ENCODE assay signal across 15 cellular contexts in the genomic region with DNA sequence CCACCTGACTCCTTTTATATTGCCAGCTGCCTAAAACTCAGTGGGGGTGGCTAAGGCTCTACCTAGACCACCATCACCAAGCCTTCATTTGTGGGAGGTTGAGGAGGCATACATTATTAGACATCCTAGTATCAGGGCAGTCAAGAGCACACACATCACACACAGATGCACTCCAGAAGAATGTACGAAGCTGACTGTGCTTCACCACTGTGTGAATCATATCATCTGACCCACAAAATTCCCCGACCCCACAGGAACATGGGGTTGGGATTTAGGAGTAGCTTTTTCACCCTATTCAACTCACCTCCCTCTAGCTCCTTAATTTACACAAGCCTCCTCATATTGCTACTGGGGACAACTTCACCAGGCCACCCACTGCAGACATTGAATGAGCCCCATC.
DNase-seq lines count a peak whose midpoint lies in the region; ATAC-seq and TF ChIP-seq lines count a peak whose summit lies in the region.
"Had no signal": no experiment of that assay in that cellular context is flagged by ENCODE, and none has a peak within 500 bp of the region (broad histone marks: within the 10 kb centered on the region; RNA-seq: fewer than 3 reads in every experiment).

No MANE protein-coding gene starts in this region.

- H3K27me3 Mint-ChIP-seq in type B pancreatic cell, result no peaks in the 10 kb centered on the region
- peaks cover 21% of the 10 kb centered on the region for H3K27me3 Mint-ChIP-seq in H9 (ENCODE audit: low read depth)

- TF ChIP-seq CTCF in type B pancreatic cell (conservative IDR thresholded peaks at IDR 0.05) (no peak), H9 (conservative IDR thresholded peaks at IDR 0.05) (no peak)

- no peaks in the 10 kb centered on the region for H3K4me1 Mint-ChIP-seq in type B pancreatic cell (ENCODE audit: unreplicated experiment)
- no peaks in the 10 kb centered on the region for H3K4me1 Mint-ChIP-seq in H9

- H3K4me3 Mint-ChIP-seq in type B pancreatic cell (no peak overlapping the region), H9 (no peak overlapping the region)

- H2AK5ac ChIP-seq in H9 (ENCODE audit: insufficient read length, low read length), result no peak overlapping the region

- H4K91ac ChIP-seq in H9 (ENCODE audit: insufficient read length, low read depth, low read length), result no peak overlapping the region

- no peak overlapping the region for H3K4ac ChIP-seq in H9 (ENCODE audit: low read depth, low read length)

- no peaks in the 10 kb centered on the region for H3K36me3 Mint-ChIP-seq in type B pancreatic cell
- no peaks in the 10 kb centered on the region for H3K36me3 Mint-ChIP-seq in H9 (ENCODE audit: insufficient read depth in 1 of 3, low read depth in 3 of 3)

- H3K18ac ChIP-seq in H9 (ENCODE audit: insufficient read length, low read depth, low read length), result no peak overlapping the region

- H4K20me1 ChIP-seq in H9 (ENCODE audit: control insufficient read depth, insufficient read depth, insufficient read length), result no peaks in the 10 kb centered on the region

- no peaks in the 10 kb centered on the region for H3K4me1 ChIP-seq in H9 (ENCODE audit: insufficient read depth, low read length)

- H3K23me2 ChIP-seq in H9 (ENCODE audit: insufficient read length, low read depth, low read length, poor library complexity, severe bottlenecking), result no peaks in the 10 kb centered on the region

- H3K79me2 ChIP-seq in H9 (ENCODE audit: insufficient read depth, low read length), result no peaks in the 10 kb centered on the region

- no peak overlapping the region for H3K27ac ChIP-seq in H9 (ENCODE audit: insufficient read length, low read depth, low read length)
- H3K27ac ChIP-seq: RWPE1 had no signal

- H2BK5ac ChIP-seq in H9 (ENCODE audit: insufficient read length, low read length), result no peak overlapping the region

- H4K5ac ChIP-seq in H9 (ENCODE audit: insufficient read length, low read depth, low read length), result no peak overlapping the region

- H2AFZ ChIP-seq in H9 (ENCODE audit: low read length), result no peak overlapping the region

- no peak overlapping the region for H3K9ac ChIP-seq in H9 (ENCODE audit: extremely low read depth, insufficient read length, low read length)

- no peaks in the 10 kb centered on the region for H3K79me1 ChIP-seq in H9 (ENCODE audit: insufficient read depth, low read depth, low read length, poor library complexity, severe bottlenecking)

- no peak overlapping the region for H3K14ac ChIP-seq in H9 (ENCODE audit: insufficient read depth, low read length)

- peak; percentile 66 for DNase-seq in ELR (ENCODE audit: low read depth)
- DNase-seq in RPMI7951 (ENCODE audit: low read depth), result peak; percentile 63
- DNase-seq in hepatic stellate cell (ENCODE audit: low spot score), result peak; percentile 50
- peak; percentile 15 for DNase-seq in type B pancreatic cell (ENCODE audit: extremely low spot score, unreplicated experiment)
- no peak for DNase-seq in H9
- DNase-seq: C1 segment of cervical spinal cord, NCI-H1436, NCI-H2029 treated with DMSO at 0.1 percent for 48 hours, NCI-H2171 treated with DMSO at 0.1 percent for 48 hours, NCI-H774 had no signal

- H3K27ac Mint-ChIP-seq in type B pancreatic cell (no peak overlapping the region), H9 (no peak overlapping the region)

- no peak for ATAC-seq in GM21717 (IDR thresholded peaks at IDR 0.05; ENCODE audit: unreplicated experiment)
- no peak for ATAC-seq in HG02870 (IDR thresholded peaks at IDR 0.05; ENCODE audit: unreplicated experiment)
- ATAC-seq: HCT116, K562 had no signal

- no CpG with 5 or more reads among the region's 2 CpGs for WGBS in H9 (ENCODE audit: extremely low coverage, insufficient read length, low lambda C conversion rate)

- H3K27me3 ChIP-seq in H9 (ENCODE audit: insufficient read depth, low read length), result no peaks in the 10 kb centered on the region

- no peak overlapping the region for H3T11ph ChIP-seq in H9 (ENCODE audit: low read length)

- H3K9me3 Mint-ChIP-seq in type B pancreatic cell, result peaks cover 5% of the 10 kb centered on the region
- H3K9me3 Mint-ChIP-seq in H9, result peaks cover 4 to 21% of the 10 kb centered on the region in 2 experiments

- no peaks in the 10 kb centered on the region for H3K9me3 ChIP-seq in H9 (ENCODE audit: control insufficient read depth, low read depth, low read length)

- no peak overlapping the region for H2BK12ac ChIP-seq in H9 (ENCODE audit: insufficient read length, low read depth, low read length)

- no peak overlapping the region for H4K8ac ChIP-seq in H9 (replicated peaks; ENCODE audit: insufficient read length, low read depth, low read length)

- H2BK15ac ChIP-seq in H9 (ENCODE audit: low read depth, low read length), result no peak overlapping the region

- H2BK20ac ChIP-seq in H9 (ENCODE audit: low read depth, low read length, poor library complexity, severe bottlenecking), result no peak overlapping the region

- H3K56ac ChIP-seq in H9 (ENCODE audit: insufficient read length, low read depth, low read length), result no peak overlapping the region

- no peak overlapping the region for H2BK120ac ChIP-seq in H9 (ENCODE audit: low read depth, low read length, poor library complexity, severe bottlenecking)

- no peak overlapping the region for H3K4me2 ChIP-seq in H9 (ENCODE audit: insufficient read depth, insufficient read length, low read length)

- no peak overlapping the region for H3K23ac ChIP-seq in H9 (ENCODE audit: insufficient read length, low read depth, low read length)
